15 cellular contexts compared by ENCODE assay signal in the genomic region with DNA sequence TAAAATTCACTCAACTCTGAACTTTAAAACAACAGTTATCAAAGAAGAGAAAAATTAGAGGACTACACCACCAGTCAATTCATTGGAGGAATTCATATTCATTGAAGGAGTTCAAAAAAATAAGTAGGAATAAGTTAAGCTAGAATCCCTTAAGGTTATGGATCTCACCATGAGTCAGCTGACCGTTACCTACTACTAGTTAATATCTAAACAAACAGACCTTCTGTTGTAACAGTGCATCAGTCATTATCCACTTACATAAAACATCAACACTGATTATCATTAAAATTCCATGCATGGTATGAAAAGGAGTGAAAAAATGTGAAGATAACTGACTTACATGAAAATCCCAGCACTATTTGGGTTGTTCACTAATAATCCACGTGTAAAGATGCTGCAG.
"Had no signal": no experiment of that assay in that cellular context is flagged by ENCODE, and none has a peak within 500 bp of the region (broad histone marks: within the 10 kb centered on the region; RNA-seq: fewer than 3 reads in every experiment).

No MANE protein-coding gene starts in this region.

- H3K27ac Mint-ChIP-seq: activated T-helper 1 cell treated with anti-CD3 and anti-CD28 coated beads, Interleukin-12 subunit alpha, Interleukin-12 subunit beta, Interleukin-2, Interleukin-4 antibody, amounts not matched to agents 30 ng/mL and 10 ng/mL and 1 ng/mL, durations not matched to agents 14 hours and 24 hours and 36 hours had no signal

- H3K9me3 Mint-ChIP-seq: central memory CD8-positive, alpha-beta T cell; effector memory CD8-positive, alpha-beta T cell had no signal

- H3K36me3 ChIP-seq: lower lobe of right lung, right atrium auricular region, thyroid gland had no signal

- H3K27me3 ChIP-seq: right atrium auricular region, thyroid gland had no signal

- ATAC-seq: effector memory CD8-positive, alpha-beta T cell; esophagus mucosa; lower lobe of right lung; naive thymus-derived CD4-positive, alpha-beta T cell had no signal

- H3K27me3 Mint-ChIP-seq: central memory CD8-positive, alpha-beta T cell; effector memory CD8-positive, alpha-beta T cell; naive thymus-derived CD4-positive, alpha-beta T cell had no signal

- H3K4me3 ChIP-seq: lower lobe of right lung, right atrium auricular region, smooth muscle cell, thyroid gland had no signal

- H3K4me3 Mint-ChIP-seq: activated T-helper 1 cell treated with anti-CD3 and anti-CD28 coated beads, Interleukin-12 subunit alpha, Interleukin-12 subunit beta, Interleukin-2, Interleukin-4 antibody, amounts not matched to agents 30 ng/mL and 10 ng/mL and 1 ng/mL, durations not matched to agents 14 hours and 24 hours and 36 hours; central memory CD8-positive, alpha-beta T cell; effector memory CD8-positive, alpha-beta T cell; naive thymus-derived CD4-positive, alpha-beta T cell had no signal

- DNase-seq: activated CD4-positive, alpha-beta T cell treated with anti-CD3 and anti-CD28 coated beads for 48 hours; activated naive CD4-positive, alpha-beta T cell treated with Interleukin-2 at 50 U/mL for 16 hours; effector memory CD8-positive, alpha-beta T cell; foreskin fibroblast; glutamatergic neuron; left cardiac atrium; lower lobe of right lung; naive thymus-derived CD4-positive, alpha-beta T cell; thyroid gland had no signal

- FAIRE-seq: urothelium cell line had no signal
